In the genomic region with DNA sequence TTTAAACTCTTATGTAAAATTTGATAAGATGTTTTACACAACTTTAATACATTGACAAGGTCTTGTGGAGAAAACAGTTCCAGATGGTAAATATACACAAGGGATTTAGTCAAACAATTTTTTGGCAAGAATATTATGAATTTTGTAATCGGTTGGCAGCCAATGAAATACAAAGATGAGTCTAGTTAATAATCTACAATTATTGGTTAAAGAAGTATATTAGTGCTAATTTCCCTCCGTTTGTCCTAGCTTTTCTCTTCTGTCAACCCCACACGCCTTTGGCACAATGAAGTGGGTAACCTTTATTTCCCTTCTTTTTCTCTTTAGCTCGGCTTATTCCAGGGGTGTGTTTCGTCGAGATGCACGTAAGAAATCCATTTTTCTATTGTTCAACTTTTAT, we compare ENCODE assay signal across 28 cellular contexts. TPM values are rescaled to one million over a fixed set of nuclear protein-coding genes. Genes with fewer than 3 reads are reported as not detected.
"Had no signal": no experiment of that assay in that cellular context is flagged by ENCODE, and none has a peak within 500 bp of the region (broad histone marks: within the 10 kb centered on the region; RNA-seq: fewer than 3 reads in every experiment).

A gene (plus strand): TSS at position 246 of the 400 bp plus-strand sequence. CDS start 41 bp downstream, at position 287.

- H3K4me3 Mint-ChIP-seq: activated B cell treated with CpG ODN at 0.5 μM for 24 hours; activated CD4-positive, alpha-beta T cell treated with anti-CD3 and anti-CD28 coated beads for 36 hours; activated naive CD4-positive, alpha-beta T cell treated with anti-CD3 and anti-CD28 coated beads, Interleukin-2, amount 50 U/mL, for 24 hours; central memory CD8-positive, alpha-beta T cell; effector memory CD8-positive, alpha-beta T cell; naive B cell; neural crest cell; stimulated activated effector memory CD8-positive, alpha-beta T cell treated with anti-CD3 and anti-CD28 coated beads, Interleukin-12 subunit alpha, Interleukin-12 subunit beta, amount 100 ng/mL, for 72 hours; stimulated activated naive CD8-positive, alpha-beta T cell treated with anti-CD3 and anti-CD28 coated beads, Interleukin-15, amount 100 ng/mL, for 72 hours had no signal

- H3K27ac ChIP-seq: gastroesophageal sphincter, lower lobe of right lung, prostate gland, right atrium auricular region, tibial artery had no signal

- H3K4me3 ChIP-seq: gastroesophageal sphincter, lower lobe of right lung, mucosa of descending colon, prostate gland, right atrium auricular region, tibial artery had no signal

- H3K27me3 Mint-ChIP-seq: activated B cell treated with CpG ODN at 0.5 μM for 24 hours; activated naive CD4-positive, alpha-beta T cell treated with anti-CD3 and anti-CD28 coated beads, Interleukin-2, amount 50 U/mL, for 24 hours; central memory CD8-positive, alpha-beta T cell; effector memory CD8-positive, alpha-beta T cell; naive B cell; stimulated activated naive CD8-positive, alpha-beta T cell treated with anti-CD3 and anti-CD28 coated beads, Interleukin-15, amount 100 ng/mL, for 72 hours had no signal

- H3K9me3 ChIP-seq: gastroesophageal sphincter, lower lobe of right lung, mucosa of descending colon, prostate gland, right atrium auricular region, tibial artery had no signal

- H3K4me1 Mint-ChIP-seq: activated B cell treated with CpG ODN at 0.5 μM for 24 hours; activated CD4-positive, alpha-beta T cell treated with anti-CD3 and anti-CD28 coated beads for 36 hours; activated naive CD4-positive, alpha-beta T cell treated with anti-CD3 and anti-CD28 coated beads, Interleukin-2, amount 50 U/mL, for 24 hours; central memory CD8-positive, alpha-beta T cell; naive B cell; neural crest cell; stimulated activated effector memory CD8-positive, alpha-beta T cell treated with anti-CD3 and anti-CD28 coated beads, Interleukin-12 subunit alpha, Interleukin-12 subunit beta, amount 100 ng/mL, for 72 hours; stimulated activated naive CD8-positive, alpha-beta T cell treated with anti-CD3 and anti-CD28 coated beads, Interleukin-15, amount 100 ng/mL, for 72 hours had no signal

- H3K4me1 ChIP-seq: gastroesophageal sphincter, lower lobe of right lung, prostate gland, right atrium auricular region, tibial artery had no signal

- DNase-seq: activated B cell treated with CpG ODN at 0.5 μM for 24 hours; activated CD4-positive, alpha-beta T cell treated with anti-CD3 and anti-CD28 coated beads for 36 hours; activated CD4-positive, alpha-beta T cell treated with anti-CD3 and anti-CD28 coated beads, Interleukin-2, amount 50 U/mL, for 48 hours; activated gamma-delta T cell; anterior cingulate cortex; effector memory CD8-positive, alpha-beta T cell; head of caudate nucleus; islet precursor cell; left cardiac atrium; lower lobe of right lung; mesendoderm; mucosa of descending colon; naive B cell; stimulated activated CD4-positive, alpha-beta T cell treated with anti-CD3 and anti-CD28 coated beads, Interleukin-12 subunit alpha, Interleukin-12 subunit beta, amount 100 ng/mL, for 4 hours; stimulated activated naive CD8-positive, alpha-beta T cell treated with anti-CD3 and anti-CD28 coated beads, Interleukin-15, amount 100 ng/mL, for 72 hours; T-helper 9 cell; tibial artery had no signal

- H3K27me3 ChIP-seq: gastroesophageal sphincter, right atrium auricular region, tibial artery had no signal

- H3K36me3 Mint-ChIP-seq: activated naive CD4-positive, alpha-beta T cell treated with anti-CD3 and anti-CD28 coated beads, Interleukin-2, amount 50 U/mL, for 24 hours; naive B cell; stimulated activated effector memory CD8-positive, alpha-beta T cell treated with anti-CD3 and anti-CD28 coated beads, Interleukin-12 subunit alpha, Interleukin-12 subunit beta, amount 100 ng/mL, for 72 hours had no signal

- H3K27ac Mint-ChIP-seq: activated B cell treated with CpG ODN at 0.5 μM for 24 hours; activated CD4-positive, alpha-beta T cell treated with anti-CD3 and anti-CD28 coated beads for 36 hours; activated naive CD4-positive, alpha-beta T cell treated with anti-CD3 and anti-CD28 coated beads, Interleukin-2, amount 50 U/mL, for 24 hours; effector memory CD8-positive, alpha-beta T cell; stimulated activated effector memory CD8-positive, alpha-beta T cell treated with anti-CD3 and anti-CD28 coated beads, Interleukin-12 subunit alpha, Interleukin-12 subunit beta, amount 100 ng/mL, for 72 hours; stimulated activated naive CD8-positive, alpha-beta T cell treated with anti-CD3 and anti-CD28 coated beads, Interleukin-15, amount 100 ng/mL, for 72 hours had no signal

- H3K9me3 Mint-ChIP-seq: activated B cell treated with CpG ODN at 0.5 μM for 24 hours; activated naive CD4-positive, alpha-beta T cell treated with anti-CD3 and anti-CD28 coated beads, Interleukin-2, amount 50 U/mL, for 24 hours; central memory CD8-positive, alpha-beta T cell; effector memory CD8-positive, alpha-beta T cell; naive B cell; neural crest cell; stimulated activated effector memory CD8-positive, alpha-beta T cell treated with anti-CD3 and anti-CD28 coated beads, Interleukin-12 subunit alpha, Interleukin-12 subunit beta, amount 100 ng/mL, for 72 hours; stimulated activated naive CD8-positive, alpha-beta T cell treated with anti-CD3 and anti-CD28 coated beads, Interleukin-15, amount 100 ng/mL, for 72 hours had no signal

- ATAC-seq: activated CD4-positive, alpha-beta T cell treated with anti-CD3 and anti-CD28 coated beads for 36 hours; effector memory CD8-positive, alpha-beta T cell; esophagus mucosa; gastroesophageal sphincter; left cardiac atrium; lower lobe of right lung; mucosa of descending colon; stimulated activated effector memory CD8-positive, alpha-beta T cell treated with anti-CD3 and anti-CD28 coated beads, Interleukin-12 subunit alpha, Interleukin-12 subunit beta, amount 100 ng/mL, for 72 hours; stimulated activated naive CD8-positive, alpha-beta T cell treated with anti-CD3 and anti-CD28 coated beads, Interleukin-15, amount 100 ng/mL, for 72 hours had no signal

- H3K36me3 ChIP-seq: gastroesophageal sphincter, lower lobe of right lung, prostate gland, right atrium auricular region, tibial artery had no signal

RNA-seq across cellular contexts. Expression of the gene that starts here (rescaled TPM):
- total RNA-seq: activated B cell treated with CpG ODN at 0.5 μM for 24 hours; activated CD4-positive, alpha-beta T cell treated with anti-CD3 and anti-CD28 coated beads for 36 hours; dermis microvascular lymphatic vessel endothelial cell; endothelial cell of umbilical vein; T-helper 1 cell treated with Interleukin-12 subunit alpha and Interleukin-12 subunit beta and Interleukin-4 antibody, amounts not matched to agents 30 ng/mL and 1 ng/mL, for 36 hours had no signal
